ENCODE assay signal across 8 cellular contexts in genomic region chr12:56636118-56636674, GRCh38. TPM values are rescaled to one million over a fixed set of nuclear protein-coding genes. Genes with fewer than 3 reads are reported as not detected.
DNase-seq lines count a peak whose midpoint lies in the region; ATAC-seq and TF ChIP-seq lines count a peak whose summit lies in the region.

No MANE protein-coding gene starts in this region.

- H3K4me1 ChIP-seq in adrenal gland (replicated peaks in 1 of 2) (peaks cover 34 to 48% of the 10 kb centered on the region in 2 donors), left ventricle myocardium inferior (peaks cover 92% of the 10 kb centered on the region), uterus (peaks cover 4 to 26% of the 10 kb centered on the region in 2 donors)

- H3K36me3 ChIP-seq in adrenal gland (replicated peaks in 1 of 2) (peaks cover 0 to 41% of the 10 kb centered on the region in 2 donors), left ventricle myocardium inferior (peaks cover 40% of the 10 kb centered on the region), uterus (no peaks in the 10 kb centered on the region)

- H3K4me3 ChIP-seq in adrenal gland (peak overlapping the region; percentile 7 to 84 (median 72)), left ventricle myocardium inferior (peak overlapping the region; percentile 87), uterus (peak overlapping the region; percentile 70 to 73)

- peak; percentile 47 for ATAC-seq in HG02610 (IDR thresholded peaks at IDR 0.05; ENCODE audit: unreplicated experiment)

- DNase-seq in NCI-H1092 (lab: John Stamatoyannopoulos, UW) (peak; percentile 33), SW 1271 (lab: John Stamatoyannopoulos, UW) (peak; percentile 74 to 91), adrenal gland (peak; percentile 90 to 97 (median 93)), left ventricle myocardium inferior (peak; percentile 92), pulmonary artery endothelial cell (ENCODE audit: low read depth, low spot score) (peak; percentile 20), uterus (peak; percentile 89 to 93)

- H3K9me3 ChIP-seq in adrenal gland (replicated peaks in 1 of 3) (no peaks in the 10 kb centered on the region), left ventricle myocardium inferior (replicated peaks) (no peaks in the 10 kb centered on the region), uterus (no peaks in the 10 kb centered on the region)

- intact Hi-C loops in adrenal gland (cut with DNase I): loop anchor here in 1 of 2 donors (10.0 kb wide), 1 partner anchor 121 kb away; no protein-coding TSS in a partner anchor
- intact Hi-C loops in left ventricle myocardium inferior (cut with micrococcal nuclease): no loop called here
- intact Hi-C loops in uterus (cut with DNase I; ENCODE audit: low total_unique reads): loop anchor here (10.0 kb wide), 1 partner anchor 89 kb away; the partner anchor contains the start of gene NACA

- TF ChIP-seq POLR2A in GM10847 (IDR thresholded peaks at IDR 0.05; ENCODE audit: extremely low read depth, insufficient read length) (peak; percentile 11), adrenal gland (IDR thresholded peaks at IDR 0.05) (peak in 1 of 2 donors; percentile 78), uterus (IDR thresholded peaks at IDR 0.05) (peak; percentile 63 to 81)

- TF ChIP-seq CTCF in adrenal gland (IDR thresholded peaks at IDR 0.05) (peak in 1 of 6 experiments; percentile 7), left ventricle myocardium inferior (IDR thresholded peaks at IDR 0.05; ENCODE audit: borderline replicate concordance) (no peak), uterus (IDR thresholded peaks at IDR 0.05) (no peak)

- H3K27me3 ChIP-seq in adrenal gland (no peaks in the 10 kb centered on the region), left ventricle myocardium inferior (ENCODE audit: low read depth) (no peaks in the 10 kb centered on the region), uterus (no peaks in the 10 kb centered on the region)

- H3K27ac ChIP-seq in adrenal gland: peak overlapping the region; percentile 61 to 96 (median 94)
- peak overlapping the region; percentile 97 for H3K27ac ChIP-seq in left ventricle myocardium inferior (replicated peaks)
- H3K27ac ChIP-seq in uterus: peak overlapping the region; percentile 90 to 100

- 0 to 1% (median 0%) methylated on average over 10 to 11 of the region's 11 CpGs for WGBS in adrenal gland, 4 donors

RNA-seq across cellular contexts. Expression of gene BAZ2A, which starts 6.1 kb away (rescaled TPM):
- total RNA-seq in adrenal gland (10 to 100 TPM; 31.4 to 96.0 (median 80.0) TPM), left ventricle myocardium inferior (39.1 TPM), pulmonary artery endothelial cell (16.6 and 26.3 TPM in 2 replicates), uterus (100 to 1,000 TPM in 1 of 4 donors, 10 to 100 TPM in 3; 25.1 to 136 (median 28.9) TPM)
- polyA plus RNA-seq in adrenal gland: 100 to 1,000 TPM in 1 of 3 donors, 10 to 100 TPM in 2; 21.9 to 115 (median 65.2) TPM

RNA-seq across cellular contexts. Expression of gene ATP5F1B, which starts 9.6 kb away (rescaled TPM):
- total RNA-seq in adrenal gland (1,000 to 10,000 TPM in 1 of 8 donors, 100 to 1,000 TPM in 7; 512 to 1,073 (median 754) TPM), left ventricle myocardium inferior (3,068 TPM), pulmonary artery endothelial cell (633 and 660 TPM in 2 replicates), uterus (100 to 1,000 TPM; 166 to 279 (median 244) TPM)
- 1,000 to 10,000 TPM in 1 of 3 donors, 100 to 1,000 TPM in 2; 306 to 1,296 (median 573) TPM for polyA plus RNA-seq in adrenal gland

RNA-seq across cellular contexts. Expression of gene PTGES3, which starts 51.9 kb away (rescaled TPM):
- total RNA-seq in adrenal gland: 100 to 1,000 TPM in 4 of 8 donors, 10 to 100 TPM in 4; 47.3 to 171 (median 115) TPM
- 100 to 1,000 TPM in 1 of 3 donors, 10 to 100 TPM in 2; 49.1 to 296 (median 68.1) TPM for polyA plus RNA-seq in adrenal gland
- 136 TPM for total RNA-seq in left ventricle myocardium inferior
- total RNA-seq in pulmonary artery endothelial cell: 85.3 and 143 TPM in 2 replicates
- 100 to 1,000 TPM in 3 of 4 donors, 10 to 100 TPM in 1; 80.7 to 236 (median 141) TPM for total RNA-seq in uterus

Comparison
In these comparisons a context has a peak if more than half of its experiments do, and no peak if none do; other contexts are left out.
1. Peak in every context shown above with its lines: DNase-seq, ATAC-seq, H3K4me3 ChIP-seq and H3K27ac ChIP-seq.
2. DNase-seq: peak in every context shown above with its lines; median percentile 93 in adrenal gland; 92 in left ventricle myocardium inferior; 91 in uterus; 82 in SW 1271; 33 in NCI-H1092; 20 in pulmonary artery endothelial cell.